2 cellular contexts compared by ENCODE assay signal in the genomic region with DNA sequence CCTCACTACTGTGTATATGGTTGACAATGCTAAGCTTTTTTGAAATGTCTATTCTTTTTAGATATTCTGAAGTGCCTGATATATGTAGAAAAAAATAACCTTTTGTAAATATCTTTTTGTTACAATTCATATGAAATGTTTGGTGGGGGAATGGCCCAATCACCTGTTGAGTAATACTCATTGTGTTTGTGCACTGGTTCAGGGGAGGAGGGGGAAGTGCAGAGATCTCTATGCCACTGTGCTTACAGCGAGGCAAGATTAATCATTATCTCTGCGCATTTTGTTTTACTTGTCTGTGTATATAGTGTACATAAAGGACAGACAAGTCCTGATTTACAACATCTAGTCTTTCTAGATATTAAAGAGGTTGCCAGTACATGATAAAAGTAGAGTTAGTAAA.
TF ChIP-seq lines count a peak whose summit lies in the region.

No MANE protein-coding gene starts in this region.

TF ChIP-seq in GM23338, 12 proteins besides CTCF, POLR2A, EP300 and RAD21 (continued from another document):
- no peak for TF ChIP-seq POLR2AphosphoS5 (IDR thresholded peaks at IDR 0.05; ENCODE audit: low read depth)

TF ChIP-seq in HepG2, 621 proteins besides CTCF, POLR2A, EP300 and RAD21 (continued from another document and continues in another):
- TF ChIP-seq, protein P1, sequence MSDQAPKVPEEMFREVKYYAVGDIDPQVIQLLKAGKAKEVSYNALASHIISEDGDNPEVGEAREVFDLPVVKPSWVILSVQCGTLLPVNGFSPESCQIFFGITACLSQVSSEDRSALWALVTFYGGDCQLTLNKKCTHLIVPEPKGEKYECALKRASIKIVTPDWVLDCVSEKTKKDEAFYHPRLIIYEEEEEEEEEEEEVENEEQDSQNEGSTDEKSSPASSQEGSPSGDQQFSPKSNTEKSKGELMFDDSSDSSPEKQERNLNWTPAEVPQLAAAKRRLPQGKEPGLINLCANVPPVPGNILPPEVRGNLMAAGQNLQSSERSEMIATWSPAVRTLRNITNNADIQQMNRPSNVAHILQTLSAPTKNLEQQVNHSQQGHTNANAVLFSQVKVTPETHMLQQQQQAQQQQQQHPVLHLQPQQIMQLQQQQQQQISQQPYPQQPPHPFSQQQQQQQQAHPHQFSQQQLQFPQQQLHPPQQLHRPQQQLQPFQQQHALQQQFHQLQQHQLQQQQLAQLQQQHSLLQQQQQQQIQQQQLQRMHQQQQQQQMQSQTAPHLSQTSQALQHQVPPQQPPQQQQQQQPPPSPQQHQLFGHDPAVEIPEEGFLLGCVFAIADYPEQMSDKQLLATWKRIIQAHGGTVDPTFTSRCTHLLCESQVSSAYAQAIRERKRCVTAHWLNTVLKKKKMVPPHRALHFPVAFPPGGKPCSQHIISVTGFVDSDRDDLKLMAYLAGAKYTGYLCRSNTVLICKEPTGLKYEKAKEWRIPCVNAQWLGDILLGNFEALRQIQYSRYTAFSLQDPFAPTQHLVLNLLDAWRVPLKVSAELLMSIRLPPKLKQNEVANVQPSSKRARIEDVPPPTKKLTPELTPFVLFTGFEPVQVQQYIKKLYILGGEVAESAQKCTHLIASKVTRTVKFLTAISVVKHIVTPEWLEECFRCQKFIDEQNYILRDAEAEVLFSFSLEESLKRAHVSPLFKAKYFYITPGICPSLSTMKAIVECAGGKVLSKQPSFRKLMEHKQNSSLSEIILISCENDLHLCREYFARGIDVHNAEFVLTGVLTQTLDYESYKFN (CRISPR knock-in tag; conservative IDR thresholded peaks at IDR 0.05), result peak; percentile 53
- TF ChIP-seq GATAD2A (CRISPR knock-in tag; IDR thresholded peaks at IDR 0.05), result peak; percentile 57
- peak; percentile 43; the same call in 1 of the 2 replicates for TF ChIP-seq SALL1 (CRISPR knock-in tag; IDR thresholded peaks at IDR 0.05)
- no peak for TF ChIP-seq RBM22 (optimal IDR thresholded peaks at IDR 0.05; ENCODE audit: low read length)
- no peak for TF ChIP-seq SOX13 (IDR thresholded peaks at IDR 0.05)
- peak in 1 of 2 experiments; percentile 82; a peak in 2 of 4 replicates for TF ChIP-seq SOX13 (CRISPR knock-in tag; conservative IDR thresholded peaks at IDR 0.05 in 1 of 2, IDR thresholded peaks at IDR 0.05 in 1 of 2)
- no peak for TF ChIP-seq MEIS2 (CRISPR knock-in tag; IDR thresholded peaks at IDR 0.05)
- TF ChIP-seq, protein P2, sequence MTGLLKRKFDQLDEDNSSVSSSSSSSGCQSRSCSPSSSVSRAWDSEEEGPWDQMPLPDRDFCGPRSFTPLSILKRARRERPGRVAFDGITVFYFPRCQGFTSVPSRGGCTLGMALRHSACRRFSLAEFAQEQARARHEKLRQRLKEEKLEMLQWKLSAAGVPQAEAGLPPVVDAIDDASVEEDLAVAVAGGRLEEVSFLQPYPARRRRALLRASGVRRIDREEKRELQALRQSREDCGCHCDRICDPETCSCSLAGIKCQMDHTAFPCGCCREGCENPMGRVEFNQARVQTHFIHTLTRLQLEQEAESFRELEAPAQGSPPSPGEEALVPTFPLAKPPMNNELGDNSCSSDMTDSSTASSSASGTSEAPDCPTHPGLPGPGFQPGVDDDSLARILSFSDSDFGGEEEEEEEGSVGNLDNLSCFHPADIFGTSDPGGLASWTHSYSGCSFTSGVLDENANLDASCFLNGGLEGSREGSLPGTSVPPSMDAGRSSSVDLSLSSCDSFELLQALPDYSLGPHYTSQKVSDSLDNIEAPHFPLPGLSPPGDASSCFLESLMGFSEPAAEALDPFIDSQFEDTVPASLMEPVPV (CRISPR knock-in tag; IDR thresholded peaks at IDR 0.05), result no peak
- no peak for TF ChIP-seq NFKBIZ (CRISPR knock-in tag; IDR thresholded peaks at IDR 0.05)
- no peak for TF ChIP-seq CHCHD3 (CRISPR knock-in tag; IDR thresholded peaks at IDR 0.05)
- no peak for TF ChIP-seq SP140L (CRISPR knock-in tag; IDR thresholded peaks at IDR 0.05; ENCODE audit: borderline replicate concordance)
- TF ChIP-seq NBN (conservative IDR thresholded peaks at IDR 0.05), result no peak
- TF ChIP-seq FOXA3 (CRISPR knock-in tag; IDR thresholded peaks at IDR 0.05), result peak; percentile 74
- no peak for TF ChIP-seq ZNF652 (CRISPR knock-in tag; IDR thresholded peaks at IDR 0.05; ENCODE audit: borderline replicate concordance, low read depth)
- no peak for TF ChIP-seq ZNF567 (CRISPR knock-in tag; IDR thresholded peaks at IDR 0.05; ENCODE audit: borderline replicate concordance)
- no peak for TF ChIP-seq NPAS2 (CRISPR knock-in tag; IDR thresholded peaks at IDR 0.05; ENCODE audit: borderline replicate concordance)
- peak; percentile 37; the same call in 1 of the 2 replicates for TF ChIP-seq ELF3 (CRISPR knock-in tag; IDR thresholded peaks at IDR 0.05)
- TF ChIP-seq ZNF138 (CRISPR knock-in tag; IDR thresholded peaks at IDR 0.05; ENCODE audit: low read depth), result no peak
- TF ChIP-seq RORA (CRISPR knock-in tag; IDR thresholded peaks at IDR 0.05), result no peak
- TF ChIP-seq ZNF788 (CRISPR knock-in tag; IDR thresholded peaks at IDR 0.05; ENCODE audit: borderline replicate concordance), result no peak
- no peak for TF ChIP-seq ZNF549 (CRISPR knock-in tag; IDR thresholded peaks at IDR 0.05)
- TF ChIP-seq, protein P3, sequence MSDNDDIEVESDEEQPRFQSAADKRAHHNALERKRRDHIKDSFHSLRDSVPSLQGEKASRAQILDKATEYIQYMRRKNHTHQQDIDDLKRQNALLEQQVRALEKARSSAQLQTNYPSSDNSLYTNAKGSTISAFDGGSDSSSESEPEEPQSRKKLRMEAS (IDR thresholded peaks at IDR 0.05), result no peak
- TF ChIP-seq ZNF672 (CRISPR knock-in tag; IDR thresholded peaks at IDR 0.05), result no peak
- TF ChIP-seq ZNF629 (CRISPR knock-in tag; conservative IDR thresholded peaks at IDR 0.05), result no peak
- TF ChIP-seq ZNF546 (CRISPR knock-in tag; conservative IDR thresholded peaks at IDR 0.05), result no peak
- TF ChIP-seq HNRNPLL (IDR thresholded peaks at IDR 0.05; ENCODE audit: low read depth, low read length, poor library complexity, severe bottlenecking), result no peak
- no peak for TF ChIP-seq ZNF225 (CRISPR knock-in tag; IDR thresholded peaks at IDR 0.05)
- no peak for TF ChIP-seq FOXP1 (IDR thresholded peaks at IDR 0.05)
- peak; percentile 74; the same call in 1 of the 2 replicates for TF ChIP-seq FOXP1 (CRISPR knock-in tag; IDR thresholded peaks at IDR 0.05)
- TF ChIP-seq FOSL1 (CRISPR knock-in tag; IDR thresholded peaks at IDR 0.05; ENCODE audit: borderline replicate concordance), result no peak
- TF ChIP-seq ZNF691 (CRISPR knock-in tag; IDR thresholded peaks at IDR 0.05; ENCODE audit: borderline replicate concordance, low read depth), result no peak
- no peak for TF ChIP-seq CHD2 (IDR thresholded peaks at IDR 0.05; ENCODE audit: low read depth, low read length)
- no peak for TF ChIP-seq NFIB (CRISPR knock-in tag; IDR thresholded peaks at IDR 0.05; ENCODE audit: borderline replicate concordance)
- no peak for TF ChIP-seq ZFP90 (CRISPR knock-in tag; IDR thresholded peaks at IDR 0.05; ENCODE audit: borderline replicate concordance)
- TF ChIP-seq FOXA1 (IDR thresholded peaks at IDR 0.05), result no peak
- peak; percentile 22; the same call in 1 of the 2 replicates for TF ChIP-seq FOXA1 (CRISPR knock-in tag; IDR thresholded peaks at IDR 0.05)
- no peak for TF ChIP-seq LCORL (IDR thresholded peaks at IDR 0.05)
- 0 out of 2 replicates have a peak, but pooled peaks have one; percentile 20 for TF ChIP-seq LCORL (CRISPR knock-in tag; IDR thresholded peaks at IDR 0.05)
- TF ChIP-seq ATF7-NPFF (CRISPR knock-in tag; IDR thresholded peaks at IDR 0.05; ENCODE audit: low read depth), result no peak
- no peak for TF ChIP-seq NR2C2 (CRISPR knock-in tag; IDR thresholded peaks at IDR 0.05; ENCODE audit: borderline replicate concordance)
- no peak for TF ChIP-seq KDM4B (CRISPR knock-in tag; IDR thresholded peaks at IDR 0.05)
- no peak for TF ChIP-seq CAMTA2 (CRISPR knock-in tag; IDR thresholded peaks at IDR 0.05; ENCODE audit: borderline replicate concordance)
- peak; percentile 31; the same call in 1 of the 2 replicates for TF ChIP-seq AHDC1 (CRISPR knock-in tag; IDR thresholded peaks at IDR 0.05; ENCODE audit: borderline replicate concordance)
- no peak for TF ChIP-seq PRPF4 (IDR thresholded peaks at IDR 0.05; ENCODE audit: low read depth, low read length, poor library complexity, severe bottlenecking)
- no peak for TF ChIP-seq NCOA5 (CRISPR knock-in tag; IDR thresholded peaks at IDR 0.05)
- no peak for TF ChIP-seq ZNF564 (CRISPR knock-in tag; IDR thresholded peaks at IDR 0.05)
- TF ChIP-seq PITX1 (CRISPR knock-in tag; IDR thresholded peaks at IDR 0.05), result no peak
- TF ChIP-seq MYPOP (CRISPR knock-in tag; IDR thresholded peaks at IDR 0.05), result no peak
- TF ChIP-seq ZNF772 (CRISPR knock-in tag; IDR thresholded peaks at IDR 0.05), result no peak
- TF ChIP-seq, protein P4, sequence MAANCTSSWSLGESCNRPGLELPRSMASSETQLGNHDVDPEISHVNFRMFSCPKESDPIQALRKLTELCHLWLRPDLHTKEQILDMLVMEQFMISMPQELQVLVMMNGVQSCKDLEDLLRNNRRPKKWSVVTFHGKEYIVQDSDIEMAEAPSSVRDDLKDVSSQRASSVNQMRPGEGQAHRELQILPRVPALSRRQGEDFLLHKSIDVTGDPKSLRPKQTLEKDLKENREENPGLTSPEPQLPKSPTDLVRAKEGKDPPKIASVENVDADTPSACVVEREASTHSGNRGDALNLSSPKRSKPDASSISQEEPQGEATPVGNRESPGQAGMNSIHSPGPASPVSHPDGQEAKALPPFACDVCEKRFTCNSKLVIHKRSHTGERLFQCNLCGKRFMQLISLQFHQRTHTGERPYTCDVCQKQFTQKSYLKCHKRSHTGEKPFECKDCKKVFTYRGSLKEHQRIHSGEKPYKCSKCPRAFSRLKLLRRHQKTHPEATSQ (CRISPR knock-in tag; IDR thresholded peaks at IDR 0.05; ENCODE audit: borderline replicate concordance), result no peak
- no peak for TF ChIP-seq MATR3 (CRISPR knock-in tag; IDR thresholded peaks at IDR 0.05)
- TF ChIP-seq CBX2 (IDR thresholded peaks at IDR 0.05; ENCODE audit: low read depth, low read length), result no peak
- no peak for TF ChIP-seq CBX2 (CRISPR knock-in tag; IDR thresholded peaks at IDR 0.05; ENCODE audit: low read depth)
- TF ChIP-seq MXD4 (CRISPR knock-in tag; IDR thresholded peaks at IDR 0.05), result no peak
- TF ChIP-seq, protein P5, sequence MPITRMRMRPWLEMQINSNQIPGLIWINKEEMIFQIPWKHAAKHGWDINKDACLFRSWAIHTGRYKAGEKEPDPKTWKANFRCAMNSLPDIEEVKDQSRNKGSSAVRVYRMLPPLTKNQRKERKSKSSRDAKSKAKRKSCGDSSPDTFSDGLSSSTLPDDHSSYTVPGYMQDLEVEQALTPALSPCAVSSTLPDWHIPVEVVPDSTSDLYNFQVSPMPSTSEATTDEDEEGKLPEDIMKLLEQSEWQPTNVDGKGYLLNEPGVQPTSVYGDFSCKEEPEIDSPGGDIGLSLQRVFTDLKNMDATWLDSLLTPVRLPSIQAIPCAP (CRISPR knock-in tag; IDR thresholded peaks at IDR 0.05; ENCODE audit: low read depth), result no peak
- TF ChIP-seq TARDBP (CRISPR knock-in tag; IDR thresholded peaks at IDR 0.05), result no peak
- no peak for TF ChIP-seq ZFY (CRISPR knock-in tag; IDR thresholded peaks at IDR 0.05)
- TF ChIP-seq KLF9 (CRISPR knock-in tag; IDR thresholded peaks at IDR 0.05; ENCODE audit: low read depth), result no peak
- peak; percentile 84 for TF ChIP-seq CEBPB (IDR thresholded peaks at IDR 0.05; ENCODE audit: borderline replicate concordance, low read depth, low read length)
- TF ChIP-seq FOSL2 (CRISPR knock-in tag; IDR thresholded peaks at IDR 0.05), result 0 out of 2 replicates have a peak, but pooled peaks have one; percentile 12
- TF ChIP-seq ELF4 (CRISPR knock-in tag; IDR thresholded peaks at IDR 0.05; ENCODE audit: borderline replicate concordance), result no peak
